ENCODE assay signal across 1 cellular context in the genomic region with DNA sequence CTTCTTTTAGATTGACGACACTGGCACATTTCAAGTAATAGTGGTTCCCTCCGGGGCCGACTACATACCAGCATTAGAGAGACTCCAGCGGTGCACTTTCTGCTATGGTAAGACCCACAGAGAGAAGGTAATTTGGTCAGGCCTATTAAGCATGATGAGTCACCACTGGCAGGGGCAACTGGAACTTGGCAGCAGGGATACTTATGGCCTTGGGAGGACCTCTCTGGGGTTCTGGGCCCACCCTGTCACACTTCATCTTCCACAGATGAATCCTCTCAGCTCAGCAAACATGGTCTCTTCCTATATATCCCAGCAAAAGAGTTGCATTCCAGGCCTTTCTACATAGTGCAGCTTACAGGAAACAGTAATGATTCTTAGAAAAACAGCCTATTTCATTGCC.
TF ChIP-seq lines count a peak whose summit lies in the region.

No MANE protein-coding gene starts in this region.

TF ChIP-seq in HEK293, 187 proteins besides CTCF, POLR2A, EP300 and RAD21 (continued from another document and continues in another):
- TF ChIP-seq, protein P1, sequence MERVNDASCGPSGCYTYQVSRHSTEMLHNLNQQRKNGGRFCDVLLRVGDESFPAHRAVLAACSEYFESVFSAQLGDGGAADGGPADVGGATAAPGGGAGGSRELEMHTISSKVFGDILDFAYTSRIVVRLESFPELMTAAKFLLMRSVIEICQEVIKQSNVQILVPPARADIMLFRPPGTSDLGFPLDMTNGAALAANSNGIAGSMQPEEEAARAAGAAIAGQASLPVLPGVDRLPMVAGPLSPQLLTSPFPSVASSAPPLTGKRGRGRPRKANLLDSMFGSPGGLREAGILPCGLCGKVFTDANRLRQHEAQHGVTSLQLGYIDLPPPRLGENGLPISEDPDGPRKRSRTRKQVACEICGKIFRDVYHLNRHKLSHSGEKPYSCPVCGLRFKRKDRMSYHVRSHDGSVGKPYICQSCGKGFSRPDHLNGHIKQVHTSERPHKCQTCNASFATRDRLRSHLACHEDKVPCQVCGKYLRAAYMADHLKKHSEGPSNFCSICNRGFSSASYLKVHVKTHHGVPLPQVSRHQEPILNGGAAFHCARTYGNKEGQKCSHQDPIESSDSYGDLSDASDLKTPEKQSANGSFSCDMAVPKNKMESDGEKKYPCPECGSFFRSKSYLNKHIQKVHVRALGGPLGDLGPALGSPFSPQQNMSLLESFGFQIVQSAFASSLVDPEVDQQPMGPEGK (tag by site-specific recombination; IDR thresholded peaks at IDR 0.05): peak; percentile 55
- TF ChIP-seq KLF9 (tag by site-specific recombination; IDR thresholded peaks at IDR 0.05; ENCODE audit: low read depth): no peak
- TF ChIP-seq ZNF184 (tag by site-specific recombination; IDR thresholded peaks at IDR 0.05): peak; percentile 32; the same call in 1 of the 2 replicates
- no peak for TF ChIP-seq INSM2 (tag by site-specific recombination; IDR thresholded peaks at IDR 0.05)
- no peak for TF ChIP-seq AEBP2 (tag by site-specific recombination; IDR thresholded peaks at IDR 0.05; ENCODE audit: borderline replicate concordance)
- TF ChIP-seq ZNF423 (tag by site-specific recombination; IDR thresholded peaks at IDR 0.05): no peak
- TF ChIP-seq ZNF341 (tag by site-specific recombination; IDR thresholded peaks at IDR 0.05; ENCODE audit: low read depth): no peak
- no peak for TF ChIP-seq ZNF529 (tag by site-specific recombination; IDR thresholded peaks at IDR 0.05; ENCODE audit: insufficient replicate concordance)
- peak; percentile 98 for TF ChIP-seq GLIS1 (tag by site-specific recombination; IDR thresholded peaks at IDR 0.05)
- TF ChIP-seq, protein P2, sequence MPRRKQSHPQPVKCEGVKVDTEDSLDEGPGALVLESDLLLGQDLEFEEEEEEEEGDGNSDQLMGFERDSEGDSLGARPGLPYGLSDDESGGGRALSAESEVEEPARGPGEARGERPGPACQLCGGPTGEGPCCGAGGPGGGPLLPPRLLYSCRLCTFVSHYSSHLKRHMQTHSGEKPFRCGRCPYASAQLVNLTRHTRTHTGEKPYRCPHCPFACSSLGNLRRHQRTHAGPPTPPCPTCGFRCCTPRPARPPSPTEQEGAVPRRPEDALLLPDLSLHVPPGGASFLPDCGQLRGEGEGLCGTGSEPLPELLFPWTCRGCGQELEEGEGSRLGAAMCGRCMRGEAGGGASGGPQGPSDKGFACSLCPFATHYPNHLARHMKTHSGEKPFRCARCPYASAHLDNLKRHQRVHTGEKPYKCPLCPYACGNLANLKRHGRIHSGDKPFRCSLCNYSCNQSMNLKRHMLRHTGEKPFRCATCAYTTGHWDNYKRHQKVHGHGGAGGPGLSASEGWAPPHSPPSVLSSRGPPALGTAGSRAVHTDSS (tag by site-specific recombination; IDR thresholded peaks at IDR 0.05): no peak
- no peak for TF ChIP-seq ELK4 (IDR thresholded peaks at IDR 0.05; ENCODE audit: borderline replicate concordance, low read depth, low read length)
- TF ChIP-seq ZNF146 (tag by site-specific recombination; IDR thresholded peaks at IDR 0.05): no peak
- TF ChIP-seq ZXDB (tag by site-specific recombination; IDR thresholded peaks at IDR 0.05): peak; percentile 80
- TF ChIP-seq ZNF623 (tag by site-specific recombination; IDR thresholded peaks at IDR 0.05): no peak
- TF ChIP-seq, protein P3, sequence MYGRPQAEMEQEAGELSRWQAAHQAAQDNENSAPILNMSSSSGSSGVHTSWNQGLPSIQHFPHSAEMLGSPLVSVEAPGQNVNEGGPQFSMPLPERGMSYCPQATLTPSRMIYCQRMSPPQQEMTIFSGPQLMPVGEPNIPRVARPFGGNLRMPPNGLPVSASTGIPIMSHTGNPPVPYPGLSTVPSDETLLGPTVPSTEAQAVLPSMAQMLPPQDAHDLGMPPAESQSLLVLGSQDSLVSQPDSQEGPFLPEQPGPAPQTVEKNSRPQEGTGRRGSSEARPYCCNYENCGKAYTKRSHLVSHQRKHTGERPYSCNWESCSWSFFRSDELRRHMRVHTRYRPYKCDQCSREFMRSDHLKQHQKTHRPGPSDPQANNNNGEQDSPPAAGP (tag by site-specific recombination; IDR thresholded peaks at IDR 0.05): no peak
- no peak for TF ChIP-seq MEIS1 (CRISPR knock-in tag; IDR thresholded peaks at IDR 0.05; ENCODE audit: borderline replicate concordance)
- TF ChIP-seq ZNF521 (tag by site-specific recombination; IDR thresholded peaks at IDR 0.05): no peak
- no peak for TF ChIP-seq ZNF169 (tag by site-specific recombination; IDR thresholded peaks at IDR 0.05)
- no peak for TF ChIP-seq ZNF701 (tag by site-specific recombination; IDR thresholded peaks at IDR 0.05)
- TF ChIP-seq ZBTB44 (tag by site-specific recombination; IDR thresholded peaks at IDR 0.05): no peak
- TF ChIP-seq ZNF707 (tag by site-specific recombination; IDR thresholded peaks at IDR 0.05): no peak
- no peak for TF ChIP-seq ZNF132 (tag by site-specific recombination; IDR thresholded peaks at IDR 0.05; ENCODE audit: borderline replicate concordance)
- TF ChIP-seq ZBTB8A (tag by site-specific recombination; IDR thresholded peaks at IDR 0.05): no peak
- TF ChIP-seq ZNF626 (tag by site-specific recombination; IDR thresholded peaks at IDR 0.05): no peak
- TF ChIP-seq ZBTB7A (tag by site-specific recombination; IDR thresholded peaks at IDR 0.05; ENCODE audit: low read depth): no peak
- TF ChIP-seq FEZF1 (tag by site-specific recombination; IDR thresholded peaks at IDR 0.05): 0 out of 2 replicates have a peak, but pooled peaks have one; percentile 16
- TF ChIP-seq WT1 (tag by site-specific recombination; IDR thresholded peaks at IDR 0.05): no peak
- TF ChIP-seq ZNF610 (tag by site-specific recombination; IDR thresholded peaks at IDR 0.05; ENCODE audit: borderline replicate concordance): no peak
- TF ChIP-seq ZNF791 (tag by site-specific recombination; IDR thresholded peaks at IDR 0.05): no peak
- TF ChIP-seq ZNF654 (tag by site-specific recombination; IDR thresholded peaks at IDR 0.05; ENCODE audit: low read depth): no peak
- TF ChIP-seq ZNF335 (tag by site-specific recombination; conservative IDR thresholded peaks at IDR 0.05): no peak; the same call in 1 of the 2 replicates
- no peak for TF ChIP-seq GLIS2 (tag by site-specific recombination; IDR thresholded peaks at IDR 0.05)
- no peak for TF ChIP-seq ZNF302 (tag by site-specific recombination; IDR thresholded peaks at IDR 0.05; ENCODE audit: low read depth)
- TF ChIP-seq ZNF658 (tag by site-specific recombination; IDR thresholded peaks at IDR 0.05): no peak
- TF ChIP-seq ZNF114 (tag by site-specific recombination; IDR thresholded peaks at IDR 0.05): no peak
- no peak for TF ChIP-seq ZFP37 (tag by site-specific recombination; IDR thresholded peaks at IDR 0.05)
- no peak for TF ChIP-seq HOXA7 (CRISPR knock-in tag; IDR thresholded peaks at IDR 0.05; ENCODE audit: borderline replicate concordance)
- no peak for TF ChIP-seq ZNF501 (tag by site-specific recombination; IDR thresholded peaks at IDR 0.05)
- no peak for TF ChIP-seq PBX3 (CRISPR knock-in tag; IDR thresholded peaks at IDR 0.05)
- TF ChIP-seq ZNF660 (tag by site-specific recombination; IDR thresholded peaks at IDR 0.05): peak; percentile 49
- no peak for TF ChIP-seq ZNF670 (tag by site-specific recombination; IDR thresholded peaks at IDR 0.05; ENCODE audit: low read depth)
- TF ChIP-seq SETDB1 (IDR thresholded peaks at IDR 0.05; ENCODE audit: insufficient read length, low read length): no peak
- no peak for TF ChIP-seq ZNF571 (tag by site-specific recombination; IDR thresholded peaks at IDR 0.05)
- TF ChIP-seq, protein P4, sequence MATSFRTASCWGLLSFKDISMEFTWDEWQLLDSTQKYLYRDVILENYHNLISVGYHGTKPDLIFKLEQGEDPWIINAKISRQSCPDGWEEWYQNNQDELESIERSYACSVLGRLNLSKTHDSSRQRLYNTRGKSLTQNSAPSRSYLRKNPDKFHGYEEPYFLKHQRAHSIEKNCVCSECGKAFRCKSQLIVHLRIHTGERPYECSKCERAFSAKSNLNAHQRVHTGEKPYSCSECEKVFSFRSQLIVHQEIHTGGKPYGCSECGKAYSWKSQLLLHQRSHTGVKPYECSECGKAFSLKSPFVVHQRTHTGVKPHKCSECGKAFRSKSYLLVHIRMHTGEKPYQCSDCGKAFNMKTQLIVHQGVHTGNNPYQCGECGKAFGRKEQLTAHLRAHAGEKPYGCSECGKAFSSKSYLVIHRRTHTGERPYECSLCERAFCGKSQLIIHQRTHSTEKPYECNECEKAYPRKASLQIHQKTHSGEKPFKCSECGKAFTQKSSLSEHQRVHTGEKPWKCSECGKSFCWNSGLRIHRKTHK (tag by site-specific recombination; IDR thresholded peaks at IDR 0.05): no peak
- no peak for TF ChIP-seq ZNF174 (tag by site-specific recombination; IDR thresholded peaks at IDR 0.05)
- no peak for TF ChIP-seq SCRT2 (tag by site-specific recombination; IDR thresholded peaks at IDR 0.05)
- TF ChIP-seq ZNF48 (tag by site-specific recombination; IDR thresholded peaks at IDR 0.05): no peak
- no peak for TF ChIP-seq ZNF350 (tag by site-specific recombination; IDR thresholded peaks at IDR 0.05)
- no peak for TF ChIP-seq TCF7L2 (IDR thresholded peaks at IDR 0.05; ENCODE audit: borderline replicate concordance, low read depth, low read length)
- TF ChIP-seq, protein P5, sequence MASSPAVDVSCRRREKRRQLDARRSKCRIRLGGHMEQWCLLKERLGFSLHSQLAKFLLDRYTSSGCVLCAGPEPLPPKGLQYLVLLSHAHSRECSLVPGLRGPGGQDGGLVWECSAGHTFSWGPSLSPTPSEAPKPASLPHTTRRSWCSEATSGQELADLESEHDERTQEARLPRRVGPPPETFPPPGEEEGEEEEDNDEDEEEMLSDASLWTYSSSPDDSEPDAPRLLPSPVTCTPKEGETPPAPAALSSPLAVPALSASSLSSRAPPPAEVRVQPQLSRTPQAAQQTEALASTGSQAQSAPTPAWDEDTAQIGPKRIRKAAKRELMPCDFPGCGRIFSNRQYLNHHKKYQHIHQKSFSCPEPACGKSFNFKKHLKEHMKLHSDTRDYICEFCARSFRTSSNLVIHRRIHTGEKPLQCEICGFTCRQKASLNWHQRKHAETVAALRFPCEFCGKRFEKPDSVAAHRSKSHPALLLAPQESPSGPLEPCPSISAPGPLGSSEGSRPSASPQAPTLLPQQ (tag by site-specific recombination; IDR thresholded peaks at IDR 0.05): peak; percentile 97
- TF ChIP-seq ZNF404 (tag by site-specific recombination; IDR thresholded peaks at IDR 0.05): no peak
- TF ChIP-seq, protein P6, sequence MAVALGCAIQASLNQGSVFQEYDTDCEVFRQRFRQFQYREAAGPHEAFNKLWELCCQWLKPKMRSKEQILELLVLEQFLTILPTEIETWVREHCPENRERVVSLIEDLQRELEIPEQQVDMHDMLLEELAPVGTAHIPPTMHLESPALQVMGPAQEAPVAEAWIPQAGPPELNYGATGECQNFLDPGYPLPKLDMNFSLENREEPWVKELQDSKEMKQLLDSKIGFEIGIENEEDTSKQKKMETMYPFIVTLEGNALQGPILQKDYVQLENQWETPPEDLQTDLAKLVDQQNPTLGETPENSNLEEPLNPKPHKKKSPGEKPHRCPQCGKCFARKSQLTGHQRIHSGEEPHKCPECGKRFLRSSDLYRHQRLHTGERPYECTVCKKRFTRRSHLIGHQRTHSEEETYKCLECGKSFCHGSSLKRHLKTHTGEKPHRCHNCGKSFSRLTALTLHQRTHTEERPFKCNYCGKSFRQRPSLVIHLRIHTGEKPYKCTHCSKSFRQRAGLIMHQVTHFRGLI (tag by site-specific recombination; IDR thresholded peaks at IDR 0.05): no peak
